9 cellular contexts compared by ENCODE assay signal in the genomic region with DNA sequence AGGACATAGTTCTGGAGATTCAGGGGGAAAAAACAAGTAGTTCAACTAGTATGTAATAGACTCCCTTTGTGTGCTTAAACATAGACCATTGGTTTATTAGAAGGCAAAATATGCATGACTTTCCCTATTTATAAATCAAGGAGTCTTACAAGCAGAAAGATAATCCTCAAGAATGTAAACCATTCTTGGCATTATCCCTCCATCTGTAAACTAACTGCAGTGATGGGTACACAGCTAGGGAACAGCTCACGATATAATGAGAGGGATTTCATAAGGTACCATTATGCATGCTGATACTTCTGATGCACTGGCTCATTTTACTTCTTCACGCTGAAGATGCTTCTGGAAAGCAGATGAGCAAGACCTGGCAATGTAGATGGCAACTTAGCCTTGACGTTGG. TPM values are rescaled to one million over a fixed set of nuclear protein-coding genes. Genes with fewer than 3 reads are reported as not detected.
DNase-seq lines count a peak whose midpoint lies in the region; ATAC-seq, FAIRE-seq and TF ChIP-seq lines count a peak whose summit lies in the region.
"Had no signal": no experiment of that assay in that cellular context is flagged by ENCODE, and none has a peak within 500 bp of the region (broad histone marks: within the 10 kb centered on the region; RNA-seq: fewer than 3 reads in every experiment).

No MANE protein-coding gene starts in this region.

- POLR2A ChIA-PET in Caco-2 (lab: Charles Lee), result no interaction called here

- intact Hi-C loops in Caco-2 (cut with micrococcal nuclease; ENCODE audit: unreplicated experiment) (loop anchor here (5.0 kb wide), 1 partner anchor 46 kb away; no protein-coding TSS in a partner anchor), mucosa of descending colon (cut with DNase I, micrococcal nuclease) (no loop called here)

- no peaks in the 10 kb centered on the region for H3K36me3 ChIP-seq in Caco-2 (ENCODE audit: control insufficient read depth, insufficient read depth, low read length)
- H3K36me3 ChIP-seq in neutrophil, result no peaks in the 10 kb centered on the region
- H3K36me3 ChIP-seq in mucosa of descending colon (ENCODE audit: low read depth), result no peaks in the 10 kb centered on the region

- DNase-seq in Caco-2, result no peak
- peak; percentile 54 for DNase-seq in M059J (ENCODE audit: low read depth)
- DNase-seq in dedifferentiated amniotic fluid mesenchymal stem cell (ENCODE audit: extremely low spot score), result peak; percentile 33
- DNase-seq in HK-2 (ENCODE audit: unreplicated experiment), result no peak
- no peak for DNase-seq in globus pallidus (ENCODE audit: low spot score)
- no peak for DNase-seq in GM12891 (ENCODE audit: insufficient read length, low spot score)
- DNase-seq in mucosa of descending colon, result no peak
- DNase-seq: upper lobe of left lung had no signal

- TF ChIP-seq CTCF in Caco-2 (IDR thresholded peaks at IDR 0.05; ENCODE audit: insufficient read depth in 1 of 2, low read depth in 1 of 2, low read length in 1 of 2, severe bottlenecking in 1 of 2, unreplicated experiment in 1 of 2), result no peak
- TF ChIP-seq CTCF in neutrophil (IDR thresholded peaks at IDR 0.05), result no peak
- no peak for TF ChIP-seq CTCF in mucosa of descending colon (IDR thresholded peaks at IDR 0.05)

- H3K36me3 Mint-ChIP-seq in Caco-2 (ENCODE audit: insufficient read depth, unreplicated experiment), result peaks cover 9% of the 10 kb centered on the region

- H3K27ac ChIP-seq in neutrophil, result peak overlapping the region; percentile 77

- no peaks in the 10 kb centered on the region for H3K4me1 Mint-ChIP-seq in Caco-2 (ENCODE audit: low read depth, unreplicated experiment)

- no peaks in the 10 kb centered on the region for H3K9me3 ChIP-seq in Caco-2
- no peaks in the 10 kb centered on the region for H3K9me3 ChIP-seq in neutrophil
- H3K9me3 ChIP-seq in mucosa of descending colon, result no peaks in the 10 kb centered on the region
- H3K9me3 ChIP-seq: upper lobe of left lung had no signal

- no peak for TF ChIP-seq POLR2A in GM12891 (IDR thresholded peaks at IDR 0.05; ENCODE audit: low read depth, low read length)

- H3K9me3 Mint-ChIP-seq in Caco-2 (ENCODE audit: unreplicated experiment), result no peaks in the 10 kb centered on the region

- peak overlapping the region; percentile 89 for H3K4me3 Mint-ChIP-seq in Caco-2 (ENCODE audit: unreplicated experiment)

- H3K4me1 ChIP-seq in Caco-2 (no peaks in the 10 kb centered on the region), neutrophil (ENCODE audit: control insufficient read depth in 1 of 2, insufficient read depth in 1 of 2, low read depth in 1 of 2, low read length in 1 of 2) (peaks cover 13 to 14% of the 10 kb centered on the region in 2 experiments), mucosa of descending colon (ENCODE audit: low read depth) (peaks cover 13% of the 10 kb centered on the region)

- CTCF ChIA-PET in Caco-2 (lab: Charles Lee), result no interaction called here

- H3K4me3 ChIP-seq in Caco-2 (ENCODE audit: low read depth, low read length) (peak overlapping the region; percentile 37; the same call in 1 of the 2 replicates), neutrophil (ENCODE audit: low read depth in 1 of 2, low read length in 1 of 2) (peak overlapping the region; percentile 72 to 92), mucosa of descending colon (no peak overlapping the region)

- FAIRE-seq in GM12891 (lab: Jason Lieb, UNC), result no peak

- BruUV-seq in Caco-2 (replicated peaks; lab: Mats Ljungman, UMichigan), result no TSS peak

- no peaks in the 10 kb centered on the region for H3K27me3 Mint-ChIP-seq in Caco-2 (ENCODE audit: insufficient read depth, unreplicated experiment)

- H3K27me3 ChIP-seq in Caco-2 (replicated peaks; ENCODE audit: control insufficient read depth, insufficient read depth, low read length), result no peaks in the 10 kb centered on the region
- H3K27me3 ChIP-seq in neutrophil, result peaks cover 10% of the 10 kb centered on the region
- H3K27me3 ChIP-seq: upper lobe of left lung had no signal

- H3K27ac Mint-ChIP-seq in Caco-2 (ENCODE audit: unreplicated experiment), result no peak overlapping the region

- no peak for ATAC-seq in mucosa of descending colon

TF ChIP-seq in GM12891, 5 proteins besides CTCF, POLR2A, EP300 and RAD21:
- TF ChIP-seq SPI1 (IDR thresholded peaks at IDR 0.05; ENCODE audit: low read depth, low read length), result no peak

RNA-seq across cellular contexts. Expression of gene FBXO15, which starts 0.9 kb away (rescaled TPM):
- total RNA-seq in Caco-2 (2022), result 0.29 TPM in 1 of 2 replicates, not detected in the other
- total RNA-seq in M059J (2014; rRNA removed; shearing (Covaris generic)), result 0.17 and 0.71 TPM in 2 replicates
- polyA plus RNA-seq in GM12891 (2012; ENCODE audit: low read depth, missing spikeins), result 0.33 TPM
- total RNA-seq in mucosa of descending colon, result 1 to 10 TPM in 1 of 3 donors, under 1 TPM in 1, not detected in 1; 0.43 to 1.0 TPM

RNA-seq across cellular contexts. Expression of gene TIMM21, which starts 1.6 kb away (rescaled TPM):
- total RNA-seq in Caco-2 (2022) (15.6 and 21.0 TPM in 2 replicates), mucosa of descending colon (10 to 100 TPM; 26.1 to 46.1 (median 34.8) TPM)
- total RNA-seq in M059J (2014; rRNA removed; shearing (Covaris generic)), result 45.3 and 54.2 TPM in 2 replicates
- 32.5 TPM for polyA plus RNA-seq in GM12891 (2012; ENCODE audit: low read depth, missing spikeins)

Comparison
In these comparisons a context has a peak if more than half of its experiments do, and no peak if none do; other contexts are left out.
1. DNase-seq: peak in M059J (single experiment) and dedifferentiated amniotic fluid mesenchymal stem cell (single experiment); none in Caco-2 (0 of 2), HK-2 (single experiment), globus pallidus (single experiment), GM12891 (single experiment) and mucosa of descending colon (0 of 3).